8 cellular contexts compared by ENCODE assay signal in the genomic region with DNA sequence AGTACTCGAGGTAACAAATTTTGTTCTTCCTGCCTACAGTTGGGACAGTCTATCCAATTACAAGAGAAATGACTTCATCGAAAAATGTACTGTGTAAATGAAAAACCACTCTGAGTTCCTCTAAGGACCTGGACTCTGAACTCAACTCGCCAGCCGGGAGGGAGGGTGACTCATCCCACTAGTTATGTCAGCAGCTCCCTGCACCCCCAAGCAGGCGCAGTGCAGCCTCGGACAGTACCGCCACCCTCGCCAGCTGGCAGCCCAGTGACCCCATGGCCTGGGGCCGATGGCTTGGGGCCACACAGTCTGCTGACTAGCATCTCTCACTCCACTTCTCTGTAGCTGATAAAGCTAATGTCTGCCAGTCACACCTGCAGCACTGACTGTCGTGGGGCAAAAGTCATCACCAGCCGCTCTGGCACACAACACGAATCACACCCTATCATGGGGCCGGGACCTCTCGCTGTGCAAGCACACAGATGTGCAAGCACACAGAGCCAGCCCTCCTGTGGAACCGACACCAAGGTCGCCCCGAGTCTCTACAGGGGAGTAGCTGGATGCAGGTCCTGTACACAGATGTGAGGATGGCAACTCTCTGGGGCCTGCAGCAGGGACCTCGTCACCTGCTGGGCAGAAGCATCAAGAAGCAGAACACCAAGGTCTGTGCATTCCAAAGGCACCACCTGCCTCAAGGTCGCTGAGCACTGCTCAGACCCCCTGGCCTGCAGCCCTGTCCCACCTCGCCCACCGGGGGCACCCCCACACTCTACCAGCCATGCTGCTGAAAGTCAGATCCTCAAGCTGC. TPM values are rescaled to one million over a fixed set of nuclear protein-coding genes. Genes with fewer than 3 reads are reported as not detected.
DNase-seq lines count a peak whose midpoint lies in the region; ATAC-seq lines count a peak whose summit lies in the region.

No MANE protein-coding gene starts in this region.

- ATAC-seq in GM21786 (IDR thresholded peaks at IDR 0.05; ENCODE audit: unreplicated experiment) (no peak), HG03442 (IDR thresholded peaks at IDR 0.05; ENCODE audit: unreplicated experiment) (no peak)

- DNase-seq in Caki2 (ENCODE audit: low read depth): peak; percentile 91
- peak; percentile 73 for DNase-seq in NOMO-1 treated with dmso at 0.1 percent for 144 hours (lab: John Stamatoyannopoulos, UW; ENCODE audit: unreplicated experiment)
- DNase-seq in amniotic stem cell (lab: John Stamatoyannopoulos, UW): peak; percentile 88
- DNase-seq in cardiac septum (ENCODE audit: low spot score): peak; percentile 94
- DNase-seq in posterior cingulate gyrus: peak; percentile 83 to 98 (median 89)
- DNase-seq in DMS114 treated with DMSO at 0.1 percent for 48 hours (lab: John Stamatoyannopoulos, UW; ENCODE audit: unreplicated experiment): no peak

- intact Hi-C loops in cardiac septum (cut with DNase I) (no loop called here), posterior cingulate gyrus (cut with DNase I) (no loop called here)

- in situ Hi-C loops in Caki2 (cut with HindIII; ENCODE audit: low pct_unique_long_range_greater_than_20kb, low sequenced_read_pairs): no loop called here

RNA-seq across cellular contexts. Expression of gene CSNK1D, which starts 5.7 kb away (rescaled TPM):
- 73.2 and 80.4 TPM in 2 replicates for total RNA-seq in Caki2 (2014; rRNA removed; shearing (Covaris generic); ENCODE audit: low replicate concordance)
- total RNA-seq in cardiac septum: 80.9 TPM

RNA-seq across cellular contexts. Expression of gene SLC16A3, which starts 38.9 kb away (rescaled TPM):
- total RNA-seq in Caki2 (2014; rRNA removed; shearing (Covaris generic); ENCODE audit: low replicate concordance): 589 and 677 TPM in 2 replicates
- total RNA-seq in cardiac septum: 20.7 TPM

RNA-seq across cellular contexts. Expression of gene CD7, which starts 49.6 kb away (rescaled TPM):
- total RNA-seq in Caki2 (2014; rRNA removed; shearing (Covaris generic); ENCODE audit: low replicate concordance): not detected in 2 replicates
- 0.62 TPM for total RNA-seq in cardiac septum

RNA-seq across cellular contexts. Expression of gene CCDC57, which starts 55.1 kb away (rescaled TPM):
- total RNA-seq in Caki2 (2014; rRNA removed; shearing (Covaris generic); ENCODE audit: low replicate concordance): 8.4 and 10.8 TPM in 2 replicates
- 10.6 TPM for total RNA-seq in cardiac septum

Comparison
In these comparisons a context has a peak if more than half of its experiments do, and no peak if none do; other contexts are left out.
1. RNA of gene SLC16A3, which starts 38.9 kb away (total RNA-seq): 589 to 677 TPM in Caki2; 20.7 TPM in cardiac septum (single experiment); every median in the first group is over 10 times any median in the second.